Comparison of ENCODE assay signal across 8 cellular contexts in the genomic region with DNA sequence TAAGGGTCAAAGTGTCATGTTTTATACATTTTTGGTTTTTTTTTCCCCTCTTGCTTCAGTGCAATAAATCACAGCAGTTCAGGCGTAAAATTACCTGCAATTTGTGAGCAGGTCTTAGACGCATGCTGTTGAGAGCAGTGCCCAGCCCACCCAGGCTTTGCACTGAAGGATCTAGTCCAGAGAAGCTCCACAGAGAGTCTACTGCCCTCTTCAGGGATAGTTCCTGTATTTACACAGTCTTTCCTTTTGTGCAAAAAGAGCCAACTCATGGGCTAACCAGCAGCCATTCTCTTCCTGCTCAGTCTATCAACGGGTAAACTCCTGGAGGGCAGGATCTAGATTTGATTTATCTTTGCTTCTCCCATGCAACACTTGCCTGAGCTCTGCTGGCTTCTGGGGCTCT.
DNase-seq lines count a peak whose midpoint lies in the region; ATAC-seq and TF ChIP-seq lines count a peak whose summit lies in the region.

No MANE protein-coding gene starts in this region.

- H3K4me1 ChIP-seq in lower lobe of right lung = peaks cover 9% of the 10 kb centered on the region

- peak; percentile 65 for ATAC-seq in activated B cell treated with CpG ODN at 0.5 μM for 24 hours (ENCODE audit: low read depth)
- ATAC-seq in lower lobe of right lung = peak; percentile 59 to 72
- ATAC-seq in HG03571 (IDR thresholded peaks at IDR 0.05; ENCODE audit: unreplicated experiment) = no peak
- ATAC-seq in GM19463 (IDR thresholded peaks at IDR 0.05; ENCODE audit: unreplicated experiment) = no peak
- no peak for ATAC-seq in HG03175 (IDR thresholded peaks at IDR 0.05; ENCODE audit: unreplicated experiment)
- ATAC-seq in HG03354 (IDR thresholded peaks at IDR 0.05; ENCODE audit: poor library complexity, severe bottlenecking, unreplicated experiment) = no peak

- no peaks in the 10 kb centered on the region for H3K36me3 Mint-ChIP-seq in activated B cell treated with CpG ODN at 0.5 μM for 24 hours (ENCODE audit: low read depth)

- H3K36me3 ChIP-seq in lower lobe of right lung = no peaks in the 10 kb centered on the region

- intact Hi-C loops in activated B cell treated with CpG ODN at 0.5 μM for 24 hours (cut with micrococcal nuclease) = loop anchor here (1.0 kb wide), 1 partner anchor 191 kb away; no protein-coding TSS in a partner anchor
- intact Hi-C loops in lower lobe of right lung (cut with DNase I) = no loop called here

- H3K27me3 Mint-ChIP-seq in activated B cell treated with CpG ODN at 0.5 μM for 24 hours = peaks cover 4% of the 10 kb centered on the region

- POLR2A ChIA-PET in activated B cell treated with CpG ODN at 0.5 μM for 24 hours (lab: Charles Lee) = no interaction called here

- CTCF ChIA-PET in activated B cell treated with CpG ODN at 0.5 μM for 24 hours (lab: Charles Lee) = interaction anchor here (1.0 to 1.5 kb wide), 2 partner anchors 95 to 189 kb away, joined by 3 to 14 read pairs; no protein-coding TSS in a partner anchor

- TF ChIP-seq CTCF in activated B cell treated with CpG ODN at 0.5 μM for 24 hours (IDR thresholded peaks at IDR 0.05) (no peak), lower lobe of right lung (IDR thresholded peaks at IDR 0.05) (peak; percentile 22)

- no peak overlapping the region for H3K4me3 ChIP-seq in lower lobe of right lung

- no peak overlapping the region for H3K27ac Mint-ChIP-seq in activated B cell treated with CpG ODN at 0.5 μM for 24 hours

- H3K9me3 Mint-ChIP-seq in activated B cell treated with CpG ODN at 0.5 μM for 24 hours = no peaks in the 10 kb centered on the region

- no peak overlapping the region for H3K27ac ChIP-seq in lower lobe of right lung

- peaks cover 4% of the 10 kb centered on the region for H3K4me1 Mint-ChIP-seq in activated B cell treated with CpG ODN at 0.5 μM for 24 hours

- no peaks in the 10 kb centered on the region for H3K9me3 ChIP-seq in lower lobe of right lung

- DNase-seq in ELR (ENCODE audit: low read depth) (peak; percentile 35), LHCN-M2 (ENCODE audit: low read depth) (peak; percentile 45), activated B cell treated with CpG ODN at 0.5 μM for 24 hours (no peak), lower lobe of right lung (peak; percentile 48)

- no peaks in the 10 kb centered on the region for H3K27me3 ChIP-seq in lower lobe of right lung (ENCODE audit: low read depth)

- H3K4me3 Mint-ChIP-seq in activated B cell treated with CpG ODN at 0.5 μM for 24 hours = no peak overlapping the region

Comparison
In these comparisons a context has a peak if more than half of its experiments do, and no peak if none do; other contexts are left out.
1. ATAC-seq: peak in activated B cell treated with CpG ODN at 0.5 μM for 24 hours (single experiment) and lower lobe of right lung (2 of 2); none in HG03571 (single experiment), GM19463 (single experiment), HG03175 (single experiment) and HG03354 (single experiment).